ENCODE assay signal across 27 cellular contexts in genomic region chr2:124187948-124188347, GRCh38.
"Had no signal": no experiment of that assay in that cellular context is flagged by ENCODE, and none has a peak within 500 bp of the region (broad histone marks: within the 10 kb centered on the region; RNA-seq: fewer than 3 reads in every experiment).

No MANE protein-coding gene starts in this region.

- H3K27me3 ChIP-seq: ascending aorta, body of pancreas, SJSA1 had no signal

- H3K36me3 ChIP-seq: ascending aorta, SJSA1 had no signal

- H3K4me3 Mint-ChIP-seq: activated B cell treated with CpG ODN at 0.5 μM for 24 hours; activated CD4-positive, alpha-beta T cell treated with anti-CD3 and anti-CD28 coated beads, Interleukin-2, amount 10 ng/mL, durations not matched to agents 24 days and 14 days; activated CD8-positive, alpha-beta memory T cell treated with anti-CD3 and anti-CD28 coated beads, Interleukin-2, amount 10 ng/mL, durations not matched to agents 7 days and 5 days; activated naive CD8-positive, alpha-beta T cell treated with anti-CD3 and anti-CD28 coated beads, Interleukin-2, amount 50 U/mL, for 24 hours; activated T-cell treated with anti-CD3 and anti-CD28 coated beads, Interleukin-2, amount 50 U/mL, for 24 hours; activated T-helper 1 cell treated with anti-CD3 and anti-CD28 coated beads, Interleukin-12 subunit alpha, Interleukin-12 subunit beta, Interleukin-2, Interleukin-4 antibody, amounts not matched to agents 30 ng/mL and 10 ng/mL and 1 ng/mL, durations not matched to agents 14 hours and 24 hours and 36 hours; T-helper 1 cell treated with Interleukin-12 subunit alpha and Interleukin-12 subunit beta and Interleukin-4 antibody, amounts not matched to agents 30 μg/mL and 1 μg/mL, for 36 hours had no signal

- H3K27ac Mint-ChIP-seq: activated B cell treated with CpG ODN at 0.5 μM for 24 hours; activated CD4-positive, alpha-beta T cell treated with anti-CD3 and anti-CD28 coated beads, Interleukin-2, amount 10 ng/mL, durations not matched to agents 24 days and 14 days; activated CD8-positive, alpha-beta memory T cell treated with anti-CD3 and anti-CD28 coated beads, Interleukin-2, amount 10 ng/mL, durations not matched to agents 7 days and 5 days; activated naive CD4-positive, alpha-beta T cell treated with anti-CD3 and anti-CD28 coated beads, Interleukin-2, amount 50 U/mL, for 72 hours; activated naive CD8-positive, alpha-beta T cell treated with anti-CD3 and anti-CD28 coated beads, Interleukin-2, amount 50 U/mL, for 24 hours; activated T-cell treated with anti-CD3 and anti-CD28 coated beads, Interleukin-2, amount 50 U/mL, for 24 hours; activated T-helper 1 cell treated with anti-CD3 and anti-CD28 coated beads, Interleukin-12 subunit alpha, Interleukin-12 subunit beta, Interleukin-2, Interleukin-4 antibody, amounts not matched to agents 30 ng/mL and 10 ng/mL and 1 ng/mL, durations not matched to agents 14 hours and 24 hours and 36 hours; T-helper 1 cell treated with Interleukin-12 subunit alpha and Interleukin-12 subunit beta and Interleukin-4 antibody, amounts not matched to agents 30 μg/mL and 1 μg/mL, for 36 hours had no signal

- H3K9me3 Mint-ChIP-seq: activated CD4-positive, alpha-beta T cell treated with anti-CD3 and anti-CD28 coated beads, Interleukin-2, amount 10 ng/mL, durations not matched to agents 24 days and 14 days; activated T-helper 1 cell treated with anti-CD3 and anti-CD28 coated beads, Interleukin-12 subunit alpha, Interleukin-12 subunit beta, Interleukin-2, Interleukin-4 antibody, amounts not matched to agents 30 ng/mL and 10 ng/mL and 1 ng/mL, durations not matched to agents 14 hours and 24 hours and 36 hours had no signal

- H3K36me3 Mint-ChIP-seq: activated CD8-positive, alpha-beta memory T cell treated with anti-CD3 and anti-CD28 coated beads, Interleukin-2, amount 10 ng/mL, durations not matched to agents 7 days and 5 days had no signal

- ATAC-seq: activated CD8-positive, alpha-beta memory T cell treated with anti-CD3 and anti-CD28 coated beads, Interleukin-2, amount 10 ng/mL, durations not matched to agents 7 days and 5 days; activated naive CD4-positive, alpha-beta T cell treated with anti-CD3 and anti-CD28 coated beads, Interleukin-2, amount 50 U/mL, for 72 hours; activated naive CD8-positive, alpha-beta T cell treated with anti-CD3 and anti-CD28 coated beads, Interleukin-2, amount 50 U/mL, for 24 hours; body of pancreas; SK-N-SH treated with all-trans-retinoic acid at 6 μM for 48 hours had no signal

- H3K4me3 ChIP-seq: ascending aorta, body of pancreas, SJSA1 had no signal

- H3K4me1 Mint-ChIP-seq: activated B cell treated with CpG ODN at 0.5 μM for 24 hours; activated CD4-positive, alpha-beta T cell treated with anti-CD3 and anti-CD28 coated beads, Interleukin-2, amount 10 ng/mL, durations not matched to agents 24 days and 14 days; activated CD8-positive, alpha-beta memory T cell treated with anti-CD3 and anti-CD28 coated beads, Interleukin-2, amount 10 ng/mL, durations not matched to agents 7 days and 5 days; activated naive CD8-positive, alpha-beta T cell treated with anti-CD3 and anti-CD28 coated beads, Interleukin-2, amount 50 U/mL, for 24 hours had no signal

- H3K4me1 ChIP-seq: ascending aorta, SJSA1 had no signal

- H3K27me3 Mint-ChIP-seq: activated B cell treated with CpG ODN at 0.5 μM for 24 hours; activated CD4-positive, alpha-beta T cell treated with anti-CD3 and anti-CD28 coated beads, Interleukin-2, amount 10 ng/mL, durations not matched to agents 24 days and 14 days; activated CD8-positive, alpha-beta memory T cell treated with anti-CD3 and anti-CD28 coated beads, Interleukin-2, amount 10 ng/mL, durations not matched to agents 7 days and 5 days; activated naive CD8-positive, alpha-beta T cell treated with anti-CD3 and anti-CD28 coated beads, Interleukin-2, amount 50 U/mL, for 24 hours; activated T-cell treated with anti-CD3 and anti-CD28 coated beads, Interleukin-2, amount 50 U/mL, for 24 hours had no signal

- H3K9me3 ChIP-seq: ascending aorta, body of pancreas, SJSA1 had no signal

- DNase-seq: activated B cell treated with CpG ODN at 0.5 μM for 24 hours; activated CD4-positive, alpha-beta T cell treated with anti-CD3 and anti-CD28 coated beads for 1 hour; activated CD4-positive, alpha-beta T cell treated with anti-CD3 and anti-CD28 coated beads, Interleukin-2, amount 10 ng/mL, durations not matched to agents 24 days and 14 days; activated CD4-positive, alpha-beta T cell treated with anti-CD3 and anti-CD28 coated beads, Interleukin-2, amount 50 U/mL, for 48 hours; activated CD8-positive, alpha-beta memory T cell treated with anti-CD3 and anti-CD28 coated beads, Interleukin-2, amount 10 ng/mL, durations not matched to agents 7 days and 5 days; activated effector memory CD4-positive, alpha-beta T cell treated with anti-CD3 and anti-CD28 coated beads, Interleukin-2, amount 50 U/mL, for 16 hours; activated naive CD4-positive, alpha-beta T cell treated with Interleukin-2 at 50 U/mL for 16 hours; activated naive CD8-positive, alpha-beta T cell treated with anti-CD3 and anti-CD28 coated beads, Interleukin-2, amount 50 U/mL, for 24 hours; activated T-cell treated with anti-CD3 and anti-CD28 coated beads, Interleukin-2, amount 50 U/mL, for 24 hours; amniotic stem cell; body of pancreas; central memory CD4-positive, alpha-beta T cell; MM.1S; NCI-H1105; NCI-H1436; NCI-H1694 treated with DMSO at 0.1 percent for 48 hours; NCI-H2029 treated with DMSO at 0.1 percent for 48 hours; NCI-H510A treated with DMSO at 0.1 percent for 48 hours; NCI-H69; NK-92 treated with Interleukin-12 subunit alpha and Interleukin-12 subunit beta, amount 100 ng/mL, for 24 hours; SHP77 had no signal

- H3K27ac ChIP-seq: ascending aorta, body of pancreas, SJSA1 had no signal
